14 cellular contexts compared by ENCODE assay signal in the genomic region with DNA sequence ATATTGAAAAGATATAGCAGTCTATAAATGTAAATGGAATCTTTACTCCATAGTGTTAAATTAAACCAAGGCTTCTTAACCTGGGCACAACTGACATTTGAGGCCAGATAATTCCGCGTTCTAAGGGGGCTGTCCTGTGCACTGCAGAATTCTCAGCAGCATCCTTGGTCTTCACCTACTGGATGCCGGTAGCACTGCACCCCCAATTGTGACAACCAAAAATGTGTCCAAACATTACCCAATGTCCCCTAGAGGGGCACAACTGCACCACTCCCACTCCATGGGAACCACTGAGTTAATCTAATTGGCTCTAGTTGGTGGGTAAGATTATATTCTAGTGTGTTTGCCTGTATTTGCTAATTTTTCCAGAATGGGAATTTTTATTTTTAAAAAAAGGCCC. TPM values are rescaled to one million over a fixed set of nuclear protein-coding genes. Genes with fewer than 3 reads are reported as not detected.
DNase-seq lines count a peak whose midpoint lies in the region; ATAC-seq, FAIRE-seq and TF ChIP-seq lines count a peak whose summit lies in the region.
"Had no signal": no experiment of that assay in that cellular context is flagged by ENCODE, and none has a peak within 500 bp of the region (broad histone marks: within the 10 kb centered on the region; RNA-seq: fewer than 3 reads in every experiment).

No MANE protein-coding gene starts in this region.

- H3K9ac ChIP-seq in HepG2 (ENCODE audit: insufficient read depth, low read depth, low read length), result no peak overlapping the region

- WGBS in HepG2 (ENCODE audit: low lambda C conversion rate), result 96% methylated on average over 2 of the region's 3 CpGs
- WGBS in right lobe of liver (ENCODE audit: insufficient coverage, low coverage, low lambda C conversion rate, missing lambda C conversion rate), result 92% methylated on average over 2 of the region's 3 CpGs

- no peaks in the 10 kb centered on the region for H3K27me3 Mint-ChIP-seq in type B pancreatic cell
- H3K27me3 Mint-ChIP-seq: CD4-positive, alpha-beta memory T cell had no signal

- TF ChIP-seq POLR2A in HepG2 (IDR thresholded peaks at IDR 0.05; ENCODE audit: insufficient read depth in 1 of 2, low read depth in 2 of 2, low read length in 2 of 2) (no peak), right lobe of liver (IDR thresholded peaks at IDR 0.05) (no peak)

- H3K36me3 Mint-ChIP-seq in type B pancreatic cell, result peaks cover 5% of the 10 kb centered on the region

- H3K9me3 ChIP-seq in HepG2 (ENCODE audit: low read length) (no peaks in the 10 kb centered on the region), right lobe of liver (no peaks in the 10 kb centered on the region)
- H3K9me3 ChIP-seq: suprapubic skin had no signal

- no peak overlapping the region for H3K27ac Mint-ChIP-seq in type B pancreatic cell
- H3K27ac Mint-ChIP-seq: activated T-helper 1 cell treated with anti-CD3 and anti-CD28 coated beads, Interleukin-12 subunit alpha, Interleukin-12 subunit beta, Interleukin-2, Interleukin-4 antibody, amounts not matched to agents 30 ng/mL and 10 ng/mL and 1 ng/mL, durations not matched to agents 14 hours and 24 hours and 36 hours; CD4-positive, alpha-beta memory T cell; T-helper 1 cell treated with Interleukin-12 subunit alpha and Interleukin-12 subunit beta and Interleukin-4 antibody, amounts not matched to agents 30 μg/mL and 1 μg/mL, for 36 hours had no signal

- CTCF ChIA-PET in HepG2 (lab: Yijun Ruan, JAX; ENCODE audit: low intra/inter-chr PET ratio, low total read pairs), result no interaction called here

- TF ChIP-seq CTCF in HepG2 (CRISPR knock-in tag; IDR thresholded peaks at IDR 0.05) (no peak), right lobe of liver (IDR thresholded peaks at IDR 0.05) (no peak), type B pancreatic cell (conservative IDR thresholded peaks at IDR 0.05) (peak; percentile 68)

- no peaks in the 10 kb centered on the region for H3K4me1 Mint-ChIP-seq in type B pancreatic cell (ENCODE audit: unreplicated experiment)

- intact Hi-C loops in HepG2 (cut with micrococcal nuclease; ENCODE audit: unreplicated experiment) (no loop called here), right lobe of liver (cut with DNase I) (no loop called here)

- TF ChIP-seq RAD21 in HepG2 (CRISPR knock-in tag; IDR thresholded peaks at IDR 0.05), result no peak

- H3K4me1 ChIP-seq in HepG2 (ENCODE audit: insufficient read depth, low read length), result no peaks in the 10 kb centered on the region
- no peaks in the 10 kb centered on the region for H3K4me1 ChIP-seq in right lobe of liver
- H3K4me1 ChIP-seq: suprapubic skin had no signal

- in situ Hi-C loops in HepG2 (cut with HindIII; ENCODE audit: extremely low pct_ligation_motif_present, low pct_unique_long_range_greater_than_20kb), result no loop called here

- H3K4me3 ChIP-seq in HepG2 (replicated peaks in 1 of 3; ENCODE audit: insufficient read depth in 1 of 3, low read depth in 2 of 3, low read length in 3 of 3), result no peak overlapping the region
- H3K4me3 ChIP-seq in right lobe of liver, result no peak overlapping the region
- H3K4me3 ChIP-seq: suprapubic skin had no signal

- no peaks in the 10 kb centered on the region for H3K36me3 ChIP-seq in HepG2 (replicated peaks in 1 of 2; ENCODE audit: control insufficient read depth in 1 of 2, insufficient read depth in 2 of 2, low read length in 2 of 2)
- H3K36me3 ChIP-seq in right lobe of liver, result no peaks in the 10 kb centered on the region
- H3K36me3 ChIP-seq: suprapubic skin had no signal

- DNase-seq in HepG2 (ENCODE audit: low spot score) (peak; percentile 4), right lobe of liver (no peak), NAMALWA (ENCODE audit: low spot score) (peak; percentile 49), dermis blood vessel endothelial cell (peak; percentile 7), type B pancreatic cell (ENCODE audit: extremely low spot score, unreplicated experiment) (no peak), NOMO-1 treated with DMSO at 0.1 percent for 48 hours (lab: John Stamatoyannopoulos, UW; ENCODE audit: unreplicated experiment) (no peak)
- DNase-seq: effector CD4-positive, alpha-beta T cell; NCI-H510A had no signal

- no peak overlapping the region for H3K4me2 ChIP-seq in HepG2 (ENCODE audit: low read depth, low read length)

- H3K79me2 ChIP-seq in HepG2 (ENCODE audit: insufficient read depth, low read length), result no peaks in the 10 kb centered on the region

- no peak overlapping the region for H3K27ac ChIP-seq in HepG2 (ENCODE audit: extremely low read length, insufficient read depth, low read length)
- no peak overlapping the region for H3K27ac ChIP-seq in right lobe of liver
- H3K27ac ChIP-seq: suprapubic skin had no signal

- H3K27me3 ChIP-seq in HepG2 (ENCODE audit: control insufficient read depth in 1 of 2, insufficient read depth in 2 of 2, low read length in 2 of 2) (no peaks in the 10 kb centered on the region), right lobe of liver (no peaks in the 10 kb centered on the region)
- H3K27me3 ChIP-seq: suprapubic skin had no signal

- no TSS peak for BruUV-seq in HepG2 (replicated peaks; lab: Mats Ljungman, UMichigan)

- no peaks in the 10 kb centered on the region for H3K9me3 Mint-ChIP-seq in type B pancreatic cell
- H3K9me3 Mint-ChIP-seq: activated T-helper 1 cell treated with anti-CD3 and anti-CD28 coated beads, Interleukin-12 subunit alpha, Interleukin-12 subunit beta, Interleukin-2, Interleukin-4 antibody, amounts not matched to agents 30 ng/mL and 10 ng/mL and 1 ng/mL, durations not matched to agents 14 hours and 24 hours and 36 hours; CD4-positive, alpha-beta memory T cell; T-helper 1 cell treated with Interleukin-12 subunit alpha and Interleukin-12 subunit beta and Interleukin-4 antibody, amounts not matched to agents 30 μg/mL and 1 μg/mL, for 36 hours had no signal

- POLR2A ChIA-PET in HepG2 (lab: Yijun Ruan, JAX), result no interaction called here

- no peak overlapping the region for H3K4me3 Mint-ChIP-seq in type B pancreatic cell
- H3K4me3 Mint-ChIP-seq: activated T-helper 1 cell treated with anti-CD3 and anti-CD28 coated beads, Interleukin-12 subunit alpha, Interleukin-12 subunit beta, Interleukin-2, Interleukin-4 antibody, amounts not matched to agents 30 ng/mL and 10 ng/mL and 1 ng/mL, durations not matched to agents 14 hours and 24 hours and 36 hours; CD4-positive, alpha-beta memory T cell; T-helper 1 cell treated with Interleukin-12 subunit alpha and Interleukin-12 subunit beta and Interleukin-4 antibody, amounts not matched to agents 30 μg/mL and 1 μg/mL, for 36 hours had no signal

- TF ChIP-seq EP300 in HepG2 (IDR thresholded peaks at IDR 0.05; ENCODE audit: low read depth in 2 of 2, low read length in 2 of 2) (no peak), HepG2 (CRISPR knock-in tag; IDR thresholded peaks at IDR 0.05; ENCODE audit: borderline replicate concordance) (no peak)

- H4K20me1 ChIP-seq in HepG2 (ENCODE audit: insufficient read depth, low read length), result no peaks in the 10 kb centered on the region

- no peak for FAIRE-seq in HepG2 (lab: Jason Lieb, UNC)

- H2AFZ ChIP-seq in HepG2 (ENCODE audit: low read length), result no peak overlapping the region

- peak; percentile 69 for ATAC-seq in HepG2
- no peak for ATAC-seq in right lobe of liver
- no peak for ATAC-seq in HG02798 (IDR thresholded peaks at IDR 0.05; ENCODE audit: poor library complexity, unreplicated experiment)
- no peak for ATAC-seq in HG03135 (IDR thresholded peaks at IDR 0.05; ENCODE audit: unreplicated experiment)

RNA-seq across cellular contexts. Expression of a gene that starts 16.6 kb away (rescaled TPM):
- total RNA-seq in HepG2 (2016; rRNA removed; fragmentation: Illumina TruSeq; extraction: Trizol), result 18.8 and 22.7 TPM in 2 replicates
- 3.9 and 4.6 TPM in 2 replicates for total RNA-seq in HepG2 (2016; cell fraction: cytosol; rRNA removed; fragmentation: Illumina TruSeq; extraction: Trizol; ENCODE audit: low read depth)
- 13.7 and 22.4 TPM in 2 replicates for total RNA-seq in HepG2 (2016; cell fraction: insoluble cytoplasmic fraction; rRNA removed; fragmentation: Illumina TruSeq; extraction: Trizol)
- total RNA-seq in HepG2 (2016; cell fraction: membrane; rRNA removed; fragmentation: Illumina TruSeq; extraction: Trizol), result 10.4 and 10.9 TPM in 2 replicates
- 9.5 and 10.1 TPM in 2 replicates for total RNA-seq in HepG2 (2016; cell fraction: nucleus; rRNA removed; fragmentation: Illumina TruSeq; extraction: Trizol)
- 7.1 and 10.1 TPM in 2 replicates for polyA plus RNA-seq in HepG2 (2011; rRNA removed)
- polyA plus RNA-seq in HepG2 (2011; cell fraction: cytosol; rRNA removed), result 2.8 and 4.9 TPM in 2 replicates
- 2.4 and 3.9 TPM in 2 replicates for polyA plus RNA-seq in HepG2 (2011; cell fraction: nucleus; rRNA removed)
- 6.8 and 8.8 TPM in 2 replicates for polyA plus RNA-seq in HepG2 (2012)
- 3.8 and 4.5 TPM in 2 replicates for polyA plus RNA-seq in HepG2 (2016; cell fraction: cytosol; fragmentation: Illumina TruSeq; extraction: Trizol; ENCODE audit: low read depth)
- 20.0 and 20.8 TPM in 2 replicates for polyA plus RNA-seq in HepG2 (2016; cell fraction: insoluble cytoplasmic fraction; fragmentation: Illumina TruSeq; extraction: Trizol; ENCODE audit: low read depth)
- polyA plus RNA-seq in HepG2 (2016; cell fraction: membrane; fragmentation: Illumina TruSeq; extraction: Trizol; ENCODE audit: low read depth), result 9.1 and 9.6 TPM in 2 replicates
- polyA plus RNA-seq in HepG2 (2016; cell fraction: nucleus; fragmentation: Illumina TruSeq; extraction: Trizol; ENCODE audit: insufficient read depth, low read depth), result 12.7 and 12.8 TPM in 2 replicates
- 5.8 and 14.8 TPM in 2 replicates for polyA minus RNA-seq in HepG2 (2011; rRNA and poly(A)+ RNA removed; ENCODE audit: low replicate concordance)
- 8.6 and 9.3 TPM in 2 replicates for polyA minus RNA-seq in HepG2 (2011; cell fraction: cytosol; rRNA and poly(A)+ RNA removed)
- 10.2 and 10.4 TPM in 2 replicates for polyA minus RNA-seq in HepG2 (2011; cell fraction: nucleus; rRNA and poly(A)+ RNA removed)
- 10 to 100 TPM in 3 of 6 experiments, 1 to 10 TPM in 3; 4.0 to 12.3 (median 9.6) TPM for total RNA-seq in right lobe of liver
- total RNA-seq in dermis blood vessel endothelial cell, result 133 and 158 TPM in 2 replicates
- total RNA-seq in type B pancreatic cell (ENCODE audit: low replicate concordance), result 51.4 and 87.8 TPM in 2 replicates

RNA-seq across cellular contexts. Expression of a gene that starts 47.7 kb away (rescaled TPM):
- total RNA-seq in HepG2 (2016; rRNA removed; fragmentation: Illumina TruSeq; extraction: Trizol), result 3.6 and 4.9 TPM in 2 replicates
- 0.71 and 0.97 TPM in 2 replicates for total RNA-seq in HepG2 (2016; cell fraction: cytosol; rRNA removed; fragmentation: Illumina TruSeq; extraction: Trizol; ENCODE audit: low read depth)
- 3.3 and 5.0 TPM in 2 replicates for total RNA-seq in HepG2 (2016; cell fraction: insoluble cytoplasmic fraction; rRNA removed; fragmentation: Illumina TruSeq; extraction: Trizol)
- 1.4 and 2.2 TPM in 2 replicates for total RNA-seq in HepG2 (2016; cell fraction: membrane; rRNA removed; fragmentation: Illumina TruSeq; extraction: Trizol)
- 4.4 and 4.8 TPM in 2 replicates for total RNA-seq in HepG2 (2016; cell fraction: nucleus; rRNA removed; fragmentation: Illumina TruSeq; extraction: Trizol)
- 2.8 and 3.6 TPM in 2 replicates for polyA plus RNA-seq in HepG2 (2011; rRNA removed)
- 1.8 and 2.3 TPM in 2 replicates for polyA plus RNA-seq in HepG2 (2011; cell fraction: cytosol; rRNA removed)
- 2.9 and 3.8 TPM in 2 replicates for polyA plus RNA-seq in HepG2 (2011; cell fraction: nucleus; rRNA removed)
- polyA plus RNA-seq in HepG2 (2012), result 4.6 and 4.8 TPM in 2 replicates
- polyA plus RNA-seq in HepG2 (2016; cell fraction: cytosol; fragmentation: Illumina TruSeq; extraction: Trizol; ENCODE audit: low read depth), result 1.7 TPM in 2 replicates
- polyA plus RNA-seq in HepG2 (2016; cell fraction: insoluble cytoplasmic fraction; fragmentation: Illumina TruSeq; extraction: Trizol; ENCODE audit: low read depth), result 6.2 and 6.8 TPM in 2 replicates
- polyA plus RNA-seq in HepG2 (2016; cell fraction: membrane; fragmentation: Illumina TruSeq; extraction: Trizol; ENCODE audit: low read depth), result 2.0 and 2.6 TPM in 2 replicates
- polyA plus RNA-seq in HepG2 (2016; cell fraction: nucleus; fragmentation: Illumina TruSeq; extraction: Trizol; ENCODE audit: insufficient read depth, low read depth), result 12.9 and 14.2 TPM in 2 replicates
- polyA minus RNA-seq in HepG2 (2011; rRNA and poly(A)+ RNA removed; ENCODE audit: low replicate concordance), result 0.12 and 2.1 TPM in 2 replicates
- 0.79 TPM in 1 of 2 replicates, not detected in the other for polyA minus RNA-seq in HepG2 (2011; cell fraction: cytosol; rRNA and poly(A)+ RNA removed)
- 2.4 and 4.2 TPM in 2 replicates for polyA minus RNA-seq in HepG2 (2011; cell fraction: nucleus; rRNA and poly(A)+ RNA removed)
- 1 to 10 TPM in 5 of 6 experiments, under 1 TPM in 1; 0.81 to 3.6 (median 3.2) TPM for total RNA-seq in right lobe of liver
- 3.4 and 6.3 TPM in 2 replicates for total RNA-seq in dermis blood vessel endothelial cell
- 15.5 and 16.6 TPM in 2 replicates for total RNA-seq in type B pancreatic cell (ENCODE audit: low replicate concordance)

Comparison
In these comparisons a context has a peak if more than half of its experiments do, and no peak if none do; other contexts are left out.
1. DNase-seq: peak in HepG2 (single experiment), NAMALWA (single experiment) and dermis blood vessel endothelial cell (single experiment); none in right lobe of liver (0 of 3), type B pancreatic cell (single experiment) and NOMO-1 treated with DMSO at 0.1 percent for 48 hours (single experiment).